ENCODE assay signal across 11 cellular contexts in the genomic region with DNA sequence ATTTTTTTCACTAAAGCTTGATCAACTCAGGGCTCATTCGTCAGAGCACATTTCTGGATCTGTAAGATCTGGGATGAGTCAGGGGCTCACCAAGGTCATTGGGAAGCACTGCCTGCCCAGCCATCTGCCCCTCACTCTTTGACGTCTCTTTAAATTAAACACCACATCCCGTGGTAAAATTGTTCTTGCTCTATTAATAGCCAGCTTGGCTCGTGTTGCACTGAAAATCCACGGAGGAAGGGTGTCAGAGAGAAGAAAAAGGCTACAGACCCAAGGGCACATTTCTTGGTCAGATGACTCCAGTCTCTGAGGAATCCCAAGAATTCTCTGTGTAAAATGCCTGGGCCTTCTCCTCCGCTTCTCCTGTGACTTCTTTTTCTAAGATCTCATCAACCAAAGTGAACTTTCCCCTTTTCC. TPM values are rescaled to one million over a fixed set of nuclear protein-coding genes. Genes with fewer than 3 reads are reported as not detected.
DNase-seq lines count a peak whose midpoint lies in the region; TF ChIP-seq lines count a peak whose summit lies in the region.
"Had no signal": no experiment of that assay in that cellular context is flagged by ENCODE, and none has a peak within 500 bp of the region (broad histone marks: within the 10 kb centered on the region; RNA-seq: fewer than 3 reads in every experiment).

No MANE protein-coding gene starts in this region.

- DNase-seq in BJ (ENCODE audit: low read depth) (peak; percentile 86), RPMI7951 (ENCODE audit: low read depth) (peak; percentile 89), fibroblast of pulmonary artery (ENCODE audit: low read depth) (peak; percentile 53), non-pigmented ciliary epithelial cell (ENCODE audit: low read depth) (peak; percentile 58), Calu3 (no peak), NCI-H1105 (lab: John Stamatoyannopoulos, UW) (no peak)
- DNase-seq in effector memory CD4-positive, alpha-beta T cell: no peak
- no peak for DNase-seq in activated T-helper 2 cell treated with anti-CD3 and anti-CD28 coated beads, Interferon-gamma antibody, Interleukin-2, Interleukin-4, amounts not matched to agents 10 μg/mL and 5 μg/mL and 100 μg/mL, durations not matched to agents 14 hours and 24 hours and 36 hours (ENCODE audit: low spot score)
- DNase-seq: activated naive CD4-positive, alpha-beta T cell had no signal

- H3K27me3 Mint-ChIP-seq in Calu3 (ENCODE audit: unreplicated experiment): peaks cover 33% of the 10 kb centered on the region
- no peaks in the 10 kb centered on the region for H3K27me3 Mint-ChIP-seq in activated T-helper 2 cell treated with anti-CD3 and anti-CD28 coated beads, Interferon-gamma antibody, Interleukin-2, Interleukin-4, amounts not matched to agents 10 μg/mL and 5 μg/mL and 100 μg/mL, durations not matched to agents 14 hours and 24 hours and 36 hours (ENCODE audit: low read depth)
- H3K27me3 Mint-ChIP-seq: stimulated activated naive CD8-positive, alpha-beta T cell treated with anti-CD3 and anti-CD28 coated beads, Interleukin-15, Interleukin-2, amounts not matched to agents 100 ng/mL and 50 ng/mL, for 24 hours had no signal

- no peaks in the 10 kb centered on the region for H3K36me3 ChIP-seq in BJ (ENCODE audit: control insufficient read depth, insufficient read depth, low read length)
- H3K36me3 ChIP-seq in effector memory CD4-positive, alpha-beta T cell (ENCODE audit: control insufficient read depth, insufficient read depth, low read length): no peaks in the 10 kb centered on the region

- no peaks in the 10 kb centered on the region for H3K9me3 Mint-ChIP-seq in Calu3 (ENCODE audit: low read depth, unreplicated experiment)
- no peaks in the 10 kb centered on the region for H3K9me3 Mint-ChIP-seq in activated T-helper 2 cell treated with anti-CD3 and anti-CD28 coated beads, Interferon-gamma antibody, Interleukin-2, Interleukin-4, amounts not matched to agents 10 μg/mL and 5 μg/mL and 100 μg/mL, durations not matched to agents 14 hours and 24 hours and 36 hours
- H3K9me3 Mint-ChIP-seq: stimulated activated naive CD8-positive, alpha-beta T cell treated with anti-CD3 and anti-CD28 coated beads, Interleukin-15, Interleukin-2, amounts not matched to agents 100 ng/mL and 50 ng/mL, for 24 hours had no signal

- intact Hi-C loops in Calu3 (cut with micrococcal nuclease; ENCODE audit: unreplicated experiment): no loop called here
- intact Hi-C loops in activated T-helper 2 cell treated with anti-CD3 and anti-CD28 coated beads, Interferon-gamma antibody, Interleukin-2, Interleukin-4, amounts not matched to agents 10 μg/mL and 5 μg/mL and 100 μg/mL, durations not matched to agents 14 hours and 24 hours and 36 hours (cut with micrococcal nuclease): no loop called here

- H3K4me3 Mint-ChIP-seq in Calu3 (ENCODE audit: low read depth, unreplicated experiment): no peak overlapping the region
- no peak overlapping the region for H3K4me3 Mint-ChIP-seq in activated T-helper 2 cell treated with anti-CD3 and anti-CD28 coated beads, Interferon-gamma antibody, Interleukin-2, Interleukin-4, amounts not matched to agents 10 μg/mL and 5 μg/mL and 100 μg/mL, durations not matched to agents 14 hours and 24 hours and 36 hours (ENCODE audit: low read depth)
- H3K4me3 Mint-ChIP-seq: stimulated activated naive CD8-positive, alpha-beta T cell treated with anti-CD3 and anti-CD28 coated beads, Interleukin-15, Interleukin-2, amounts not matched to agents 100 ng/mL and 50 ng/mL, for 24 hours; WTC11 had no signal

- no peak overlapping the region for H3K27ac ChIP-seq in effector memory CD4-positive, alpha-beta T cell (ENCODE audit: insufficient read depth, low read length, poor library complexity, severe bottlenecking)

- H3K4me3 ChIP-seq in BJ (ENCODE audit: low read depth, low read length) (no peak overlapping the region), fibroblast of pulmonary artery (replicated peaks; ENCODE audit: low read depth, low read length) (no peak overlapping the region)
- no peak overlapping the region for H3K4me3 ChIP-seq in effector memory CD4-positive, alpha-beta T cell (ENCODE audit: insufficient read depth, low read depth, low read length, poor library complexity, severe bottlenecking)

- no peaks in the 10 kb centered on the region for H3K27me3 ChIP-seq in BJ (ENCODE audit: control insufficient read depth, insufficient read depth, low read length)
- no peaks in the 10 kb centered on the region for H3K27me3 ChIP-seq in effector memory CD4-positive, alpha-beta T cell (replicated peaks; ENCODE audit: control insufficient read depth, insufficient read depth, low read length, poor library complexity, severe bottlenecking)

- no peaks in the 10 kb centered on the region for H3K9me3 ChIP-seq in effector memory CD4-positive, alpha-beta T cell (ENCODE audit: control insufficient read depth, low read length)

- CTCF ChIA-PET in BJ (lab: Yijun Ruan, JAX): interaction anchor here (0.9 to 1.0 kb wide), 2 partner anchors 46 to 555 kb away, joined by 3 read pairs; a partner anchor contains a TSS
- CTCF ChIA-PET in Calu3 (lab: Charles Lee): no interaction called here

- no peaks in the 10 kb centered on the region for H3K4me1 ChIP-seq in effector memory CD4-positive, alpha-beta T cell (ENCODE audit: control insufficient read depth, insufficient read depth, low read length, poor library complexity, severe bottlenecking)

- H3K4me1 Mint-ChIP-seq in Calu3 (ENCODE audit: low read depth, unreplicated experiment): no peaks in the 10 kb centered on the region
- no peaks in the 10 kb centered on the region for H3K4me1 Mint-ChIP-seq in activated T-helper 2 cell treated with anti-CD3 and anti-CD28 coated beads, Interferon-gamma antibody, Interleukin-2, Interleukin-4, amounts not matched to agents 10 μg/mL and 5 μg/mL and 100 μg/mL, durations not matched to agents 14 hours and 24 hours and 36 hours (ENCODE audit: low read depth)

- no TSS peak for BruUV-seq in Calu3 (replicated peaks; lab: Mats Ljungman, UMichigan)

- no peak overlapping the region for H3K27ac Mint-ChIP-seq in Calu3 (ENCODE audit: unreplicated experiment)
- H3K27ac Mint-ChIP-seq in activated T-helper 2 cell treated with anti-CD3 and anti-CD28 coated beads, Interferon-gamma antibody, Interleukin-2, Interleukin-4, amounts not matched to agents 10 μg/mL and 5 μg/mL and 100 μg/mL, durations not matched to agents 14 hours and 24 hours and 36 hours: no peak overlapping the region
- H3K27ac Mint-ChIP-seq: stimulated activated naive CD8-positive, alpha-beta T cell treated with anti-CD3 and anti-CD28 coated beads, Interleukin-15, Interleukin-2, amounts not matched to agents 100 ng/mL and 50 ng/mL, for 24 hours; WTC11 had no signal

- H3K36me3 Mint-ChIP-seq in Calu3 (ENCODE audit: insufficient read depth, unreplicated experiment): no peaks in the 10 kb centered on the region
- no peaks in the 10 kb centered on the region for H3K36me3 Mint-ChIP-seq in activated T-helper 2 cell treated with anti-CD3 and anti-CD28 coated beads, Interferon-gamma antibody, Interleukin-2, Interleukin-4, amounts not matched to agents 10 μg/mL and 5 μg/mL and 100 μg/mL, durations not matched to agents 14 hours and 24 hours and 36 hours (ENCODE audit: low read depth)
- H3K36me3 Mint-ChIP-seq: WTC11 had no signal

- no peak for TF ChIP-seq CTCF in BJ (IDR thresholded peaks at IDR 0.05; ENCODE audit: insufficient read depth, low read depth, low read length)
- no peak for TF ChIP-seq CTCF in fibroblast of pulmonary artery (IDR thresholded peaks at IDR 0.05; ENCODE audit: low read length, missing control alignments)
- no peak for TF ChIP-seq CTCF in Calu3 (IDR thresholded peaks at IDR 0.05; ENCODE audit: unreplicated experiment)

- POLR2A ChIA-PET in BJ (lab: Charles Lee): interaction anchor here (0.6 kb wide), 1 partner anchor 9 kb away, joined by 5 read pairs; no protein-coding TSS in a partner anchor

RNA-seq across cellular contexts. Expression of a gene that starts 45.7 kb away (rescaled TPM):
- 20.5 and 22.2 TPM in 2 replicates for polyA plus RNA-seq in BJ (2011; rRNA removed)
- polyA minus RNA-seq in BJ (2011; rRNA and poly(A)+ RNA removed): 11.1 and 13.5 TPM in 2 replicates
- 18.5 and 23.2 TPM in 2 replicates for total RNA-seq in RPMI7951 (2014; rRNA removed; shearing (Covaris generic))
- 11.6 and 13.7 TPM in 2 replicates for total RNA-seq in Calu3 (2022)
- total RNA-seq in activated T-helper 2 cell treated with anti-CD3 and anti-CD28 coated beads, Interferon-gamma antibody, Interleukin-2, Interleukin-4, amounts not matched to agents 10 μg/mL and 5 μg/mL and 100 μg/mL, durations not matched to agents 14 hours and 24 hours and 36 hours: 17.7 and 19.6 TPM in 2 replicates

Comparison
In these comparisons a context has a peak if more than half of its experiments do, and no peak if none do; other contexts are left out.
1. DNase-seq: peak in BJ (single experiment), RPMI7951 (single experiment), fibroblast of pulmonary artery (single experiment) and non-pigmented ciliary epithelial cell (single experiment); none in Calu3 (single experiment), effector memory CD4-positive, alpha-beta T cell (0 of 3), NCI-H1105 (single experiment) and activated T-helper 2 cell treated with anti-CD3 and anti-CD28 coated beads, Interferon-gamma antibody, Interleukin-2, Interleukin-4, amounts not matched to agents 10 μg/mL and 5 μg/mL and 100 μg/mL, durations not matched to agents 14 hours and 24 hours and 36 hours (single experiment).